Comparison of ENCODE assay signal across 8 cellular contexts in genomic region chr14:74257078-74257987, GRCh38. TPM values are rescaled to one million over a fixed set of nuclear protein-coding genes. Genes with fewer than 3 reads are reported as not detected.
A peak's percentile ranks its signal among the peaks of the same experiment; 100 is the strongest.
DNase-seq lines count a peak whose midpoint lies in the region; ATAC-seq and TF ChIP-seq lines count a peak whose summit lies in the region.

No MANE protein-coding gene starts in this region.

- peaks cover 24% of the 10 kb centered on the region for H3K4me1 ChIP-seq in BLaER1

- peak; percentile 90 for TF ChIP-seq CTCF in WI38 (IDR thresholded peaks at IDR 0.05; ENCODE audit: low read depth, low read length)
- TF ChIP-seq CTCF in cardiac fibroblast (IDR thresholded peaks at IDR 0.05; ENCODE audit: low read depth, low read length), result peak; percentile 42

- peak; percentile 62 for DNase-seq in NCI-H1092 treated with DMSO at 0.1 percent for 48 hours (lab: John Stamatoyannopoulos, UW)
- peak; percentile 23 to 24 for DNase-seq in cardiac fibroblast (ENCODE audit: low read depth in 2 of 2)
- peak in 1 of 2 donors; percentile 59 for DNase-seq in left colon
- peak; percentile 56 to 63 for DNase-seq in stimulated activated CD4-positive, alpha-beta T cell treated with anti-CD3 and anti-CD28 coated beads, Interleukin-1b, Interleukin-23, amount 100 ng/mL, for 4 hours (ENCODE audit: low read depth in 2 of 2)

- peaks cover 29% of the 10 kb centered on the region for H3K27me3 ChIP-seq in BLaER1

- peak overlapping the region; percentile 94 for H3K4me2 ChIP-seq in BLaER1

- H3K4me3 ChIP-seq in BLaER1 (peak overlapping the region; percentile 64), WI38 (ENCODE audit: low read depth, low read length) (peak overlapping the region; percentile 53), cardiac fibroblast (replicated peaks in 1 of 2; ENCODE audit: low read depth in 2 of 2, low read length in 2 of 2) (peak overlapping the region; percentile 58 to 67)

- no peaks in the 10 kb centered on the region for H3K9me3 ChIP-seq in BLaER1

- peaks cover 10% of the 10 kb centered on the region; the same call in 1 of the 2 replicates for H4K20me1 ChIP-seq in BLaER1

- intact Hi-C loops in left colon (cut with DNase I, micrococcal nuclease), result loop anchor here in 1 of 2 donors (10.0 kb wide), 1 partner anchor 143 kb away; no protein-coding TSS in a partner anchor

- ATAC-seq in GM21515 (IDR thresholded peaks at IDR 0.05; ENCODE audit: unreplicated experiment) (peak; percentile 69), left colon (peak; percentile 91), GM21723 (IDR thresholded peaks at IDR 0.05; ENCODE audit: unreplicated experiment) (no peak)

- peak overlapping the region; percentile 34; the same call in 1 of the 2 replicates for H3K9ac ChIP-seq in BLaER1

- no peak overlapping the region for H3K27ac ChIP-seq in BLaER1

- no peaks in the 10 kb centered on the region for H3K36me3 ChIP-seq in BLaER1

RNA-seq across cellular contexts. Expression of gene VSX2, which starts 18.1 kb away (rescaled TPM):
- not detected for total RNA-seq in left colon

RNA-seq across cellular contexts. Expression of gene ABCD4, which starts 45.4 kb away (rescaled TPM):
- 10 to 100 TPM; 52.6 to 54.0 TPM for total RNA-seq in left colon
